Comparison of ENCODE assay signal across 21 cellular contexts in the genomic region with DNA sequence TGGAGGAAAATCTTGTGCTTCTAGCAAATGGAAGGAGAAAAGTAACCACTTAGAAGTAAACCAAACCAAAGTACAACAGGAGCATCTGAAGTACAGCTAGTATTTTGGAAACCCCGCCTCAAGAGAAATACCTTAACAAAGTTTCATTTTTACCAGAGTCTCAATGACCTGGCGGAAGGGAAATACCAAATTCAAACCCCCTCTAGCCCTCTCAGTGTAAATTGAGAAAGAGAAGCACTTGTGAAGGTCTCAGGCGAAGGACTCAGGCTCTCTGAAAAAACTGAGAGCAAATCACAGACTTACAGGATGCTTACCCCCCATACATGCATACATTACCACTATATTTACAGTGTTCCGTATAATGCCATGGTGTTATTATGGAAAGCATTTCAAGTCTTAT.
DNase-seq lines count a peak whose midpoint lies in the region; ATAC-seq and TF ChIP-seq lines count a peak whose summit lies in the region.
"Had no signal": no experiment of that assay in that cellular context is flagged by ENCODE, and none has a peak within 500 bp of the region (broad histone marks: within the 10 kb centered on the region; RNA-seq: fewer than 3 reads in every experiment).

No MANE protein-coding gene starts in this region.

- no peak for DNase-seq in stimulated activated CD8-positive, alpha-beta memory T cell treated with anti-CD3 and anti-CD28 coated beads, Interleukin-4, amount 100 ng/mL, for 48 hours
- DNase-seq in DMS53 treated with DMSO at 0.1 percent for 48 hours (lab: John Stamatoyannopoulos, UW; ENCODE audit: unreplicated experiment) (no peak), SK-N-SH (no peak), epidermal melanocyte (ENCODE audit: insufficient read length, low spot score) (no peak)
- DNase-seq: DMS79, MG63, NCI-H1048, NCI-H1417 treated with DMSO at 0.1 percent for 48 hours, NCI-H187 treated with DMSO at 0.1 percent for 48 hours, NCI-H2107, NCI-H69, SHP77 treated with DMSO at 0.1 percent for 48 hours had no signal

- POLR2A ChIA-PET in SK-N-SH (lab: Yijun Ruan, JAX): no interaction called here

- TF ChIP-seq EP300 in SK-N-SH (IDR thresholded peaks at IDR 0.05; ENCODE audit: borderline replicate concordance in 1 of 2, low read depth in 1 of 2, low read length in 1 of 2): no peak

- TF ChIP-seq RAD21 in SK-N-SH (IDR thresholded peaks at IDR 0.05; ENCODE audit: low read length): no peak

- peak; percentile 59 for ATAC-seq in GM18519 (IDR thresholded peaks at IDR 0.05; ENCODE audit: low FRiP score, unreplicated experiment)
- peak; percentile 57 for ATAC-seq in HG02759 (IDR thresholded peaks at IDR 0.05; ENCODE audit: unreplicated experiment)
- ATAC-seq in HG03469 (IDR thresholded peaks at IDR 0.05; ENCODE audit: unreplicated experiment): peak; percentile 42
- ATAC-seq: A549, HepG2, K562, SK-N-SH treated with all-trans-retinoic acid at 6 μM for 48 hours had no signal

- no peaks in the 10 kb centered on the region for H3K27me3 ChIP-seq in SK-N-SH (ENCODE audit: insufficient read depth)
- H3K27me3 ChIP-seq: MG63 had no signal

- H3K4me2 ChIP-seq in SK-N-SH: no peak overlapping the region
- H3K4me2 ChIP-seq: A549 had no signal

- no peaks in the 10 kb centered on the region for H3K79me2 ChIP-seq in SK-N-SH (ENCODE audit: insufficient read depth)

- H3K4me3 ChIP-seq in SK-N-SH (ENCODE audit: low read depth in 2 of 2, low read length in 1 of 2): no peak overlapping the region
- H3K4me3 ChIP-seq: A549, K562, MG63 had no signal

- 2% methylated on average over 4 of the region's 4 CpGs for WGBS in SK-N-SH (ENCODE audit: low lambda C conversion rate)

- TF ChIP-seq CTCF in SK-N-SH (IDR thresholded peaks at IDR 0.05): no peak

- H3K27ac ChIP-seq in SK-N-SH (ENCODE audit: low read depth in 2 of 2, low read length in 1 of 2): no peak overlapping the region
- H3K27ac ChIP-seq: A549, HL-60, RWPE1 had no signal

- H2AFZ ChIP-seq in SK-N-SH (ENCODE audit: low read depth): no peak overlapping the region

- H3K9me3 ChIP-seq in SK-N-SH: no peaks in the 10 kb centered on the region
- H3K9me3 ChIP-seq: A549, MG63 had no signal

- no peaks in the 10 kb centered on the region for H3K36me3 ChIP-seq in SK-N-SH (replicated peaks in 1 of 2; ENCODE audit: control insufficient read depth in 1 of 2, insufficient read depth in 2 of 2, low read length in 1 of 2)
- H3K36me3 ChIP-seq: MG63 had no signal

- no peaks in the 10 kb centered on the region for H3K4me1 ChIP-seq in SK-N-SH (ENCODE audit: control insufficient read depth in 1 of 2, insufficient read depth in 2 of 2, low read depth in 1 of 2, low read length in 1 of 2)
- H3K4me1 ChIP-seq: A549 had no signal

- no peaks in the 10 kb centered on the region for H4K20me1 ChIP-seq in SK-N-SH (ENCODE audit: insufficient read depth)

- H3K9ac ChIP-seq in SK-N-SH: no peak overlapping the region

- no peaks in the 10 kb centered on the region for H3F3A ChIP-seq in SK-N-SH (replicated peaks; ENCODE audit: insufficient read depth)

- CTCF ChIA-PET in SK-N-SH (lab: Yijun Ruan, JAX): no interaction called here

- 0 out of 2 replicates have a peak, but pooled peaks cover 4% of the 10 kb centered on the region for H3K9me2 ChIP-seq in SK-N-SH

TF ChIP-seq in SK-N-SH, 30 proteins besides CTCF, POLR2A, EP300 and RAD21:
- TF ChIP-seq CHD2 (IDR thresholded peaks at IDR 0.05; ENCODE audit: low read length, partially characterized antibody): no peak
- no peak for TF ChIP-seq RXRA (IDR thresholded peaks at IDR 0.05; ENCODE audit: borderline replicate concordance, low read depth)
- TF ChIP-seq GATA2 (CRISPR knock-in tag; IDR thresholded peaks at IDR 0.05): no peak
- TF ChIP-seq SIN3A (IDR thresholded peaks at IDR 0.05; ENCODE audit: borderline replicate concordance, low read depth, low read length): no peak
- TF ChIP-seq, protein P1, sequence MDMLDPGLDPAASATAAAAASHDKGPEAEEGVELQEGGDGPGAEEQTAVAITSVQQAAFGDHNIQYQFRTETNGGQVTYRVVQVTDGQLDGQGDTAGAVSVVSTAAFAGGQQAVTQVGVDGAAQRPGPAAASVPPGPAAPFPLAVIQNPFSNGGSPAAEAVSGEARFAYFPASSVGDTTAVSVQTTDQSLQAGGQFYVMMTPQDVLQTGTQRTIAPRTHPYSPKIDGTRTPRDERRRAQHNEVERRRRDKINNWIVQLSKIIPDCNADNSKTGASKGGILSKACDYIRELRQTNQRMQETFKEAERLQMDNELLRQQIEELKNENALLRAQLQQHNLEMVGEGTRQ (IDR thresholded peaks at IDR 0.05; ENCODE audit: borderline replicate concordance, low read depth, low read length): no peak
- TF ChIP-seq, protein P2, sequence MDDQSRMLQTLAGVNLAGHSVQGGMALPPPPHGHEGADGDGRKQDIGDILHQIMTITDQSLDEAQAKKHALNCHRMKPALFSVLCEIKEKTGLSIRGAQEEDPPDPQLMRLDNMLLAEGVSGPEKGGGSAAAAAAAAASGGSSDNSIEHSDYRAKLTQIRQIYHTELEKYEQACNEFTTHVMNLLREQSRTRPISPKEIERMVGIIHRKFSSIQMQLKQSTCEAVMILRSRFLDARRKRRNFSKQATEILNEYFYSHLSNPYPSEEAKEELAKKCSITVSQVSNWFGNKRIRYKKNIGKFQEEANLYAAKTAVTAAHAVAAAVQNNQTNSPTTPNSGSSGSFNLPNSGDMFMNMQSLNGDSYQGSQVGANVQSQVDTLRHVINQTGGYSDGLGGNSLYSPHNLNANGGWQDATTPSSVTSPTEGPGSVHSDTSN (IDR thresholded peaks at IDR 0.05): no peak
- no peak for TF ChIP-seq ELF1 (IDR thresholded peaks at IDR 0.05)
- TF ChIP-seq JUND (IDR thresholded peaks at IDR 0.05): no peak
- TF ChIP-seq EZH2phosphoT487 (IDR thresholded peaks at IDR 0.05; ENCODE audit: borderline replicate concordance, low read depth): no peak
- TF ChIP-seq MXI1 (IDR thresholded peaks at IDR 0.05; ENCODE audit: low read depth, low read length): no peak
- TF ChIP-seq FOXM1 (IDR thresholded peaks at IDR 0.05; ENCODE audit: low read depth): no peak
- TF ChIP-seq GABPA (IDR thresholded peaks at IDR 0.05; ENCODE audit: low read depth): no peak
- TF ChIP-seq, protein P3, sequence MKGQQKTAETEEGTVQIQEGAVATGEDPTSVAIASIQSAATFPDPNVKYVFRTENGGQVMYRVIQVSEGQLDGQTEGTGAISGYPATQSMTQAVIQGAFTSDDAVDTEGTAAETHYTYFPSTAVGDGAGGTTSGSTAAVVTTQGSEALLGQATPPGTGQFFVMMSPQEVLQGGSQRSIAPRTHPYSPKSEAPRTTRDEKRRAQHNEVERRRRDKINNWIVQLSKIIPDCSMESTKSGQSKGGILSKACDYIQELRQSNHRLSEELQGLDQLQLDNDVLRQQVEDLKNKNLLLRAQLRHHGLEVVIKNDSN (IDR thresholded peaks at IDR 0.05; ENCODE audit: borderline replicate concordance, low read depth): no peak
- no peak for TF ChIP-seq TCF12 (IDR thresholded peaks at IDR 0.05)
- no peak for TF ChIP-seq YY1 (IDR thresholded peaks at IDR 0.05; ENCODE audit: low read depth)
- TF ChIP-seq, protein P4, sequence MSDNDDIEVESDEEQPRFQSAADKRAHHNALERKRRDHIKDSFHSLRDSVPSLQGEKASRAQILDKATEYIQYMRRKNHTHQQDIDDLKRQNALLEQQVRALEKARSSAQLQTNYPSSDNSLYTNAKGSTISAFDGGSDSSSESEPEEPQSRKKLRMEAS (IDR thresholded peaks at IDR 0.05; ENCODE audit: low read depth): no peak
- no peak for TF ChIP-seq NFIC (IDR thresholded peaks at IDR 0.05; ENCODE audit: borderline replicate concordance)
